12 cellular contexts compared by ENCODE assay signal in the genomic region with DNA sequence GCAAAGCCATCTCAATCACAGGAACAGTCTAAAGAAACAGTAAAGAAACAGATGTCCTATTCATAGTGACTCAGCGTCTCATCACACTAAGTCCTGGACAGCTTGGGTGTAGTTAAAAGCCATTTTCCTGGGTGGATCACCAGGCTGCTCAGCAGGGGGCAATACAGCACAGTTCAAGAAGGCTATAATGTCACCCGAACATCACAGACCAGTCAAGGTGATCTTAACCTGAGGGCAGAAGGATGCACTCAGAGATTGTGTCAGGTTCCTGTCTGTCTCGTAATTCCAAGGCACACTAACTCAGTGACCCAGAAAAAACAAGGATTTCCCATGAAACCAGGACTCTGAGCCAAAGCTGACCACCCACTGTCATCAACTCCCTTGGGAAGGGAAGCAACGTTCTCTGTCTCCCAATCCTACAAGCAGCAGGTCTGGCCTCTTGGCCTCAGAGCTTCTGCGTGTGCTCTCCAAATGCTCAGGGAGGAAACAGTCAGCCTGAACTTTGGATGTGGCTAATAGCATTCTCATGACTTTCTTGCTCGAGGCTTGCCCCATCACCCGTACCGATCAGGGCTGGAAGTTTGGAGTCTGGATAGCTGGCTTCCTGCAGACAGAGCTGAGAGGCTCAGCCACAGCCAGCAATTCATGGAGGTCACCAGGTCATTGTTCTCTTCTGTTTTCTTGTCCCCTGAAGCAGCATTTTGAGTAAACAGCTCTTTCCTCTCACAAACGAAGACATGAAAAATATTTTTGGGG.
DNase-seq lines count a peak whose midpoint lies in the region; ATAC-seq, FAIRE-seq and TF ChIP-seq lines count a peak whose summit lies in the region.
"Had no signal": no experiment of that assay in that cellular context is flagged by ENCODE, and none has a peak within 500 bp of the region (broad histone marks: within the 10 kb centered on the region; RNA-seq: fewer than 3 reads in every experiment).

No MANE protein-coding gene starts in this region.

- H3K79me2 ChIP-seq in GM12878 (ENCODE audit: control insufficient read depth, insufficient read depth, low read length) (no peaks in the 10 kb centered on the region), keratinocyte (ENCODE audit: control insufficient read depth, insufficient read depth, low read length) (no peaks in the 10 kb centered on the region)

- H2AFZ ChIP-seq in GM12878 (ENCODE audit: control insufficient read depth, low read depth, low read length) (no peak overlapping the region), keratinocyte (ENCODE audit: control insufficient read depth, low read length) (no peak overlapping the region)
- H2AFZ ChIP-seq: neural progenitor cell had no signal

- BruUV-seq in GM12878 (replicated peaks; lab: Mats Ljungman, UMichigan), result no TSS peak

- no peak overlapping the region for H3K4me3 Mint-ChIP-seq in naive thymus-derived CD4-positive, alpha-beta T cell
- H3K4me3 Mint-ChIP-seq: neural progenitor cell had no signal

- SMC1A ChIA-PET in GM12878 (lab: Charles Lee; ENCODE audit: uncharacterized antibody, unreplicated experiment), result no interaction called here

- TF ChIP-seq EP300 in A549 (IDR thresholded peaks at IDR 0.05), result no peak
- no peak for TF ChIP-seq EP300 in GM12878 (IDR thresholded peaks at IDR 0.05; ENCODE audit: borderline replicate concordance in 1 of 2, control insufficient read depth in 1 of 2, low read depth in 2 of 2, low read length in 2 of 2)

- RAD21 ChIA-PET in GM12878 (lab: Charles Lee; ENCODE audit: unreplicated experiment), result no interaction called here

- no peaks in the 10 kb centered on the region for H4K20me1 ChIP-seq in GM12878 (ENCODE audit: control insufficient read depth, insufficient read depth)
- no peaks in the 10 kb centered on the region for H4K20me1 ChIP-seq in keratinocyte (ENCODE audit: control insufficient read depth, extremely low read depth, insufficient read depth, low read length)

- H3K4me1 ChIP-seq in A549 (0 out of 3 replicates have a peak, but pooled peaks cover 8% of the 10 kb centered on the region), GM12878 (ENCODE audit: control insufficient read depth, insufficient read depth, low read length) (no peaks in the 10 kb centered on the region), keratinocyte (ENCODE audit: control insufficient read depth, extremely low read depth, insufficient read depth, low read length) (no peaks in the 10 kb centered on the region)
- peaks cover 0 to 6% of the 10 kb centered on the region in 2 donors for H3K4me1 ChIP-seq in naive thymus-derived CD4-positive, alpha-beta T cell (ENCODE audit: control insufficient read depth in 2 of 2, insufficient read depth in 2 of 2, low read length in 2 of 2)

- H3K4me2 ChIP-seq in A549, result 0 out of 3 replicates have a peak overlapping the region, but pooled peaks have one; percentile 0
- no peak overlapping the region for H3K4me2 ChIP-seq in GM12878 (ENCODE audit: control insufficient read depth, insufficient read depth)
- no peak overlapping the region for H3K4me2 ChIP-seq in keratinocyte (ENCODE audit: control insufficient read depth, extremely low read depth, insufficient read depth, low read depth, low read length)
- H3K4me2 ChIP-seq: neural progenitor cell had no signal

- H3K4me1 Mint-ChIP-seq in naive thymus-derived CD4-positive, alpha-beta T cell, result peaks cover 0 to 18% (median 12%) of the 10 kb centered on the region in 7 donors

- H3K9me1 ChIP-seq in keratinocyte (ENCODE audit: control insufficient read depth, extremely low read depth, insufficient read depth, low read length), result no peaks in the 10 kb centered on the region

- H3K27ac Mint-ChIP-seq in naive thymus-derived CD4-positive, alpha-beta T cell, result no peak overlapping the region
- H3K27ac Mint-ChIP-seq: neural progenitor cell had no signal

- ATAC-seq in A549 (peak; percentile 66 to 87; a peak in 5 of 6 replicates), GM12878 (no peak), GM18498 (IDR thresholded peaks at IDR 0.05; ENCODE audit: unreplicated experiment) (no peak)
- no peak for ATAC-seq in naive thymus-derived CD4-positive, alpha-beta T cell

- CTCF ChIA-PET in A549 (lab: Yijun Ruan, JAX), result no interaction called here
- CTCF ChIA-PET in GM12878 (lab: Yijun Ruan, JAX), result no interaction called here
- CTCF ChIA-PET in naive thymus-derived CD4-positive, alpha-beta T cell (lab: Charles Lee), result no interaction called here

- DNase-seq in A549 (ENCODE audit: low read depth in 1 of 2, low spot score in 1 of 2), result peak; percentile 14 to 73
- peak; percentile 74 for DNase-seq in HFF-Myc (ENCODE audit: extremely low read depth, low read depth)
- DNase-seq in GM12878 (ENCODE audit: low read depth, low spot score), result no peak
- no peak for DNase-seq in keratinocyte (ENCODE audit: low read depth, low spot score)
- DNase-seq in naive thymus-derived CD4-positive, alpha-beta T cell, result no peak
- no peak for DNase-seq in GDM1 (lab: John Stamatoyannopoulos, UW)
- no peak for DNase-seq in NCI-H2107 treated with DMSO at 0.1 percent for 48 hours (lab: John Stamatoyannopoulos, UW; ENCODE audit: unreplicated experiment)
- DNase-seq: H7, NCI-H1092 treated with DMSO at 0.1 percent for 48 hours had no signal

- peaks cover 7 to 47% (median 28%) of the 10 kb centered on the region in 5 donors for H3K27me3 Mint-ChIP-seq in naive thymus-derived CD4-positive, alpha-beta T cell

- in situ Hi-C loops in GM12878 (cut with MboI), result no loop called here

- FAIRE-seq in A549 (lab: Jason Lieb, UNC) (no peak), GM12878 (lab: Jason Lieb, UNC) (no peak), keratinocyte (lab: Jason Lieb, UNC) (no peak)
- FAIRE-seq: colon had no signal

- H3K4me3 ChIP-seq in A549 (no peak overlapping the region), HFF-Myc (replicated peaks; ENCODE audit: low read depth, low read length) (no peak overlapping the region), GM12878 (no peak overlapping the region), keratinocyte (ENCODE audit: control insufficient read depth in 2 of 3, extremely low read depth in 1 of 3, insufficient read depth in 2 of 3, low read depth in 1 of 3, low read length in 3 of 3) (no peak overlapping the region)
- H3K4me3 ChIP-seq in naive thymus-derived CD4-positive, alpha-beta T cell (ENCODE audit: low read length), result no peak overlapping the region
- H3K4me3 ChIP-seq: neural progenitor cell had no signal

- WGBS in A549 (ENCODE audit: missing lambda C conversion rate), result 35% methylated on average over 9 of the region's 9 CpGs
- 4% methylated on average over 9 of the region's 9 CpGs for WGBS in GM12878 (ENCODE audit: insufficient coverage, insufficient replicate concordance, low lambda C conversion rate, missing lambda C conversion rate)

- peak; percentile 23; the same call in 2 of the 3 replicates for TF ChIP-seq CTCF in A549 (IDR thresholded peaks at IDR 0.05)
- TF ChIP-seq CTCF in HFF-Myc (IDR thresholded peaks at IDR 0.05; ENCODE audit: low read depth, low read length, missing control alignments), result peak; percentile 63
- TF ChIP-seq CTCF in GM12878 (IDR thresholded peaks at IDR 0.05 in 2 of 3, conservative IDR thresholded peaks at IDR 0.05 in 1 of 3; ENCODE audit: control insufficient read depth in 2 of 3, extremely low read depth in 1 of 3, insufficient read depth in 1 of 3, low read depth in 3 of 3, low read length in 3 of 3), result peak in 1 of 3 experiments; percentile 19; a peak in 1 of 6 replicates
- TF ChIP-seq CTCF in keratinocyte (optimal IDR thresholded peaks at IDR 0.05 in 1 of 3, IDR thresholded peaks at IDR 0.05 in 1 of 3, conservative IDR thresholded peaks at IDR 0.05 in 1 of 3; ENCODE audit: extremely low read depth in 1 of 3, insufficient read depth in 2 of 3, low read length in 3 of 3), result peak in 2 of 3 experiments; percentile 3 to 48

- POLR2A ChIA-PET in A549 (lab: Yijun Ruan, JAX) (no interaction called here), GM12878 (lab: Charles Lee) (no interaction called here)
- POLR2A ChIA-PET in naive thymus-derived CD4-positive, alpha-beta T cell (lab: Charles Lee), result no interaction called here

- dilution Hi-C loops in keratinocyte (cut with MboI; ENCODE audit: extremely low pct_ligation_motif_present, low sequenced_read_pairs), result no loop called here

- TF ChIP-seq RAD21 in A549 (conservative IDR thresholded peaks at IDR 0.05 in 1 of 2, IDR thresholded peaks at IDR 0.05 in 1 of 2) (peak; percentile 24 to 55; a peak in 3 of 5 replicates), GM12878 (IDR thresholded peaks at IDR 0.05; ENCODE audit: insufficient read depth, low read depth, low read length) (peak; percentile 38)

- intact Hi-C loops in GM12878 (cut with micrococcal nuclease; ENCODE audit: unreplicated experiment), result no loop called here
- intact Hi-C loops in naive thymus-derived CD4-positive, alpha-beta T cell (cut with micrococcal nuclease), result no loop called here

- H3K36me3 ChIP-seq in GM12878 (ENCODE audit: control insufficient read depth in 2 of 2, insufficient read depth in 2 of 2, low read length in 1 of 2) (no peaks in the 10 kb centered on the region), keratinocyte (ENCODE audit: control insufficient read depth in 2 of 2, extremely low read depth in 1 of 2, insufficient read depth in 2 of 2, low read length in 2 of 2) (no peaks in the 10 kb centered on the region)
- H3K36me3 ChIP-seq in naive thymus-derived CD4-positive, alpha-beta T cell (ENCODE audit: control insufficient read depth in 2 of 3, insufficient read depth in 3 of 3, low read length in 3 of 3), result no peaks in the 10 kb centered on the region
- H3K36me3 ChIP-seq: neural progenitor cell had no signal

- no peak for TF ChIP-seq POLR2A in A549 (IDR thresholded peaks at IDR 0.05; ENCODE audit: low read length)
- TF ChIP-seq POLR2A in GM12878 (IDR thresholded peaks at IDR 0.05; ENCODE audit: low read depth, low read length), result no peak

- H3K27ac ChIP-seq in A549 (peak overlapping the region in 1 of 2 experiments; percentile 52; a peak in 1 of 6 replicates), GM12878 (ENCODE audit: control insufficient read depth, insufficient read depth) (no peak overlapping the region), keratinocyte (ENCODE audit: control insufficient read depth, insufficient read depth, low read length) (no peak overlapping the region)
- H3K27ac ChIP-seq in naive thymus-derived CD4-positive, alpha-beta T cell (ENCODE audit: low read depth, low read length), result no peak overlapping the region
- H3K27ac ChIP-seq: neural progenitor cell had no signal

- H3K36me3 Mint-ChIP-seq in naive thymus-derived CD4-positive, alpha-beta T cell, result peaks cover 0 to 4% (median 3%) of the 10 kb centered on the region in 5 donors

- H3K27me3 ChIP-seq in GM12878 (replicated peaks in 1 of 2; ENCODE audit: control insufficient read depth in 2 of 2, insufficient read depth in 2 of 2, low read length in 1 of 2), result no peaks in the 10 kb centered on the region; a peak in 1 of 4 replicates
- no peaks in the 10 kb centered on the region for H3K27me3 ChIP-seq in keratinocyte (ENCODE audit: control insufficient read depth, extremely low read depth, insufficient read depth, low read length)
- no peaks in the 10 kb centered on the region for H3K27me3 ChIP-seq in naive thymus-derived CD4-positive, alpha-beta T cell (ENCODE audit: control insufficient read depth in 2 of 2, insufficient read depth in 2 of 2, low read length in 2 of 2)

- H3K9ac ChIP-seq in GM12878 (ENCODE audit: control insufficient read depth, insufficient read depth, low read length), result no peak overlapping the region
- no peak overlapping the region for H3K9ac ChIP-seq in keratinocyte (ENCODE audit: control insufficient read depth, extremely low read depth, insufficient read depth, low read length)
- H3K9ac ChIP-seq: neural progenitor cell had no signal

- H3K9me3 Mint-ChIP-seq in naive thymus-derived CD4-positive, alpha-beta T cell, result peaks cover 0 to 28% (median 7%) of the 10 kb centered on the region in 11 donors

- peaks cover 5% of the 10 kb centered on the region; the same call in 1 of the 3 replicates for H3K9me3 ChIP-seq in A549
- H3K9me3 ChIP-seq in GM12878 (replicated peaks; ENCODE audit: control insufficient read depth, insufficient read depth, low read length), result no peaks in the 10 kb centered on the region
- no peaks in the 10 kb centered on the region for H3K9me3 ChIP-seq in keratinocyte (ENCODE audit: control insufficient read depth, low read depth, low read length)
- no peaks in the 10 kb centered on the region for H3K9me3 ChIP-seq in naive thymus-derived CD4-positive, alpha-beta T cell (ENCODE audit: control insufficient read depth in 2 of 3, low read length in 3 of 3)

Comparison
In these comparisons a context has a peak if more than half of its experiments do, and no peak if none do; other contexts are left out.
1. ATAC-seq: peak in A549 (2 of 2); none in GM12878 (single experiment), naive thymus-derived CD4-positive, alpha-beta T cell (single experiment) and GM18498 (single experiment).
2. DNase-seq: peak in A549 (2 of 2) and HFF-Myc (single experiment); none in GM12878 (single experiment), keratinocyte (single experiment), naive thymus-derived CD4-positive, alpha-beta T cell (0 of 9), GDM1 (single experiment) and NCI-H2107 treated with DMSO at 0.1 percent for 48 hours (single experiment).
3. Of the 24 proteins assayed by ChIP-seq in both GM12878 and A549: peak only in GM12878: none; only in A549: none; in both: RAD21; in neither: 22; mixed calls (peak in some experiments, not most) for 1.